7 cellular contexts compared by ENCODE assay signal in the genomic region with DNA sequence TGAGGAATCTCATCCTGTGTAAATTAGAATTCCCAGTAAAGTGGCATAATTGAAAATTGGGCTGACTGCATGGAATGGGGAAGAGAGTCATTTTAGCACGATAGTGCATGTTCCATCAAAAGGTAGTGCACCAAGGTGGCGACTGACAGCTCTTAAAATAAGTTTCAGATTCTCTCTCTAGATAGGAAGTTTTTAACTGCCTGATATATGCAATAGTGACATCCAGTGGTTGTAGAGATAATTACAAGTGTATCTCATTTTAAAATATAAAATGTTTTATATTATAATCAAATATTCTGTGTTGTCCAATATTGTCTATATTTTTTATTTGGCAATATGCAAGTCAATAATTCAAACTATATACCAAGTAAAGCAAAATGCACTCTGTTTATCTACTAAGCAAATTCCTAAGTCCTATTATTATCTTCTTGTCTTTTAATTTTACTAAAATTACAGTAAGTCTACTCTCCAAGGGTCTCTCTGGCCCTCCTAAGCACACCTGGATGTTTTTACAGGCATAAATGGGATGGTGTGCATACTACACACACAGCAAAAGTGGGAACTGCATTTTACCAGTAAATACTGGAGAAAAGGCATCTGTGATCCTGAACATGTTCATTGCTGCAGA.
DNase-seq lines count a peak whose midpoint lies in the region; ATAC-seq lines count a peak whose summit lies in the region.

No MANE protein-coding gene starts in this region.

- intact Hi-C loops in left colon (cut with DNase I, micrococcal nuclease) = no loop called here

- DNase-seq in DMS153 (lab: John Stamatoyannopoulos, UW) (peak; percentile 28), NCI-H2081 (lab: John Stamatoyannopoulos, UW) (peak; percentile 36 to 57), amniotic stem cell (lab: John Stamatoyannopoulos, UW) (peak; percentile 3), left colon (no peak), anterior cingulate cortex (lab: John Stamatoyannopoulos, UW) (no peak)

- ATAC-seq in GM19438 (IDR thresholded peaks at IDR 0.05; ENCODE audit: low read depth, unreplicated experiment) (peak; percentile 66), left colon (peak; percentile 48), HG02840 (IDR thresholded peaks at IDR 0.05; ENCODE audit: low FRiP score, unreplicated experiment) (no peak)

Comparison
In these comparisons a context has a peak if more than half of its experiments do, and no peak if none do; other contexts are left out.
1. DNase-seq: peak in DMS153 (single experiment), NCI-H2081 (2 of 2) and amniotic stem cell (single experiment); none in left colon (0 of 2) and anterior cingulate cortex (0 of 58).